In the genomic region with DNA sequence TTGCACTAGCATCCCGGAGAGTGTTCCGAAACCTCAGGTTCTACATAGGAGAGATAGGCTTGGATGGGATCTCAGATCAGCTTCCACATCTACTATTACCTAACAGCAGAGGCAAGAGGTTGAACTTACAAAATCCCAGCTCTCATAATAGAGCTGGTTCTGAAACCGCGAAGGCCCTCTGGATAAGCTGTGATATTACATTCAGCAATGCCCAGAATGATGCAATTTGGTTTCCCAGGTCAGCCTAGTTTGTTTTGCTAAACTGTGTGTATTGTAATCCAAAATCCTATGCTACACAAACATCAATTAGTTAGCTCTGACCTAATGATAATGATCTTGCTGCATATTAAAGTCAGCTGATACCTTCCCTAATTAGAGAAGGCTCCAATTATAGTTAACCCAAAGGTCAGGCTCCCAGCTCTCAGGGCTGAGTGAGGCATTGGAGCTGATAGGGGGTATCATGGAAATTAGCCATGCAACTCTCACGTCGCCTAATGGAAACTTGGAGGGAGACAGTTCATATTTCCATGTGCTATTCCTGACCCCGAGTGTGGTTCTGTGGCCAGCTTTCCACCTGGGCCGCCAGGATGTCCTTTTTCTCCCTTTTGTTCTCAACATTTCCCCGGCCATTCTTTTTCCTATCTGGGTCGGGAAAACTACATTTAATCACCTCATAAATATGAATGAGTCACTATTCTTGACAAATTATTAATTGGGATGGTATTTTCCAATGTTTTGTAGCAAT, we compare ENCODE assay signal across 25 cellular contexts.
DNase-seq lines count a peak whose midpoint lies in the region; ATAC-seq and TF ChIP-seq lines count a peak whose summit lies in the region.
"Had no signal": no experiment of that assay in that cellular context is flagged by ENCODE, and none has a peak within 500 bp of the region (broad histone marks: within the 10 kb centered on the region; RNA-seq: fewer than 3 reads in every experiment).

No MANE protein-coding gene starts in this region.

- H3K4me3 ChIP-seq in coronary artery: no peak overlapping the region
- H3K4me3 ChIP-seq: BLaER1 treated with 17β-estradiol and CSF1 and Interleukin-3, amounts not matched to agents 10 nM and 100 nM; GM12878; GM23338; K562; SK-N-MC had no signal

- DNase-seq in M059J (ENCODE audit: low read depth): peak; percentile 63
- peak; percentile 21 for DNase-seq in RPMI7951 (ENCODE audit: low read depth)
- DNase-seq in coronary artery (ENCODE audit: low spot score): peak; percentile 17
- DNase-seq in renal cortical epithelial cell (ENCODE audit: low read depth): peak; percentile 4
- DNase-seq in NCI-H2029 (lab: John Stamatoyannopoulos, UW): no peak
- DNase-seq in retina: no peak
- DNase-seq: CD8-positive, alpha-beta T cell; DND-41; HCEC 1CT; NCI-H1092 treated with DMSO at 0.1 percent for 48 hours; NCI-H1436 treated with DMSO at 0.1 percent for 48 hours; NCI-H2029 treated with DMSO at 0.1 percent for 48 hours; NCI-H446; NCI-H526 treated with DMSO at 0.1 percent for 48 hours; NK-92 treated with Interleukin-12 subunit alpha and Interleukin-12 subunit beta, amount 100 ng/mL, for 24 hours; SHP77 treated with DMSO at 0.1 percent for 48 hours; SW 1271 had no signal

- no peak for ATAC-seq in HG03432 (IDR thresholded peaks at IDR 0.05; ENCODE audit: unreplicated experiment)
- ATAC-seq: CD8-positive, alpha-beta T cell; GM12878; GM23338; HepG2; K562 had no signal

- no peak for TF ChIP-seq CTCF in coronary artery (IDR thresholded peaks at IDR 0.05)

- no peak overlapping the region for H3K27ac ChIP-seq in coronary artery
- H3K27ac ChIP-seq: BLaER1 treated with 17β-estradiol and CSF1 and Interleukin-3, amounts not matched to agents 10 nM and 100 nM; HL-60; SK-N-MC had no signal

Comparison
In these comparisons a context has a peak if more than half of its experiments do, and no peak if none do; other contexts are left out.
1. DNase-seq: peak in M059J (single experiment), RPMI7951 (single experiment), coronary artery (single experiment) and renal cortical epithelial cell (single experiment); none in NCI-H2029 (single experiment) and retina (single experiment).